In the genomic region with DNA sequence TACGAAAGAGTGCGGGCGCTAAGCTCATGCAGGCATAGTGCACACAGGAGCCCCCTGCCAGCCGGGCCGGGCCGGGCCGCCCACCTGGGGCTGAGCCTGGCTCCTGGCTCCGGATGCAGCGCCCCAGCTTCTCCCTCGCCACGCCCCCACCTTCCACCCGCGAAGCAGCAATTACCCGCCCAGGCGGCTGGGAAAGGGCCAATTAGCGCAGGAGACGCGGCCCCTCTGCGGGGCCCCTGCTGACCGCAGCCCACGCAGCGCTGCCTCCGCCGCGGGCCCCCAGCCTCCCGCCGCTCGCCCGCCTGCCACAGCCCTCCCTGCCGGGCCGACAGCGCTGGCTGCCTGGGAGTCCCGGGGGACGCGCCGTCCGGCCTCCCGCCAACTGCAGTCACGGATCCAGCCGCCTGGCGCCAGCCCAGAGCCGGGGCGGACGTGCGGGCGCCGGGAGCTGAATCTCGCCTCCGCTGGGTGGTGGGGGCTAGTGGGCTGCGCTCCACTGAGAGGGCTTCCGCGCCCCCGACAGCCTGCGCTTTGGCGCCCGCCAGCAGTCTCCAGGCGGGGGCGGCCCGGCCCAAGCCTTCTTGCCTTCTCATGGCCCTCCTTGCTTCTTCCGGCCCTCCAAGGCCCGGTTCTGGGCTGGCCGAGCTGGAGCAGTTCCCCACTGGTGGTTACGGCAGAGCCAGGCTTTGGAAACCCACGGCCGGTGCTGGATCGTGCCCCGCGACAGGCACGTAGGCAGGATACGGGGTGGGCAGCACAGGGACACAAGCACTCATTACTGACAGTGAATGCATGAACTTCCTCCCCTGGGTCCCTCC, we compare ENCODE assay signal across 8 cellular contexts. TPM values are rescaled to one million over a fixed set of nuclear protein-coding genes. Genes with fewer than 3 reads are reported as not detected.
DNase-seq lines count a peak whose midpoint lies in the region; FAIRE-seq and TF ChIP-seq lines count a peak whose summit lies in the region.

No MANE protein-coding gene starts in this region.

- no peaks in the 10 kb centered on the region for H3K36me3 ChIP-seq in CD8-positive, alpha-beta memory T cell (ENCODE audit: insufficient read depth, low read length)
- no peaks in the 10 kb centered on the region for H3K36me3 ChIP-seq in neural progenitor cell

- H3K9me3 ChIP-seq in CD8-positive, alpha-beta memory T cell (ENCODE audit: low read length): no peaks in the 10 kb centered on the region
- no peaks in the 10 kb centered on the region for H3K9me3 ChIP-seq in H9 (ENCODE audit: control insufficient read depth, low read depth, low read length)
- H3K9me3 ChIP-seq in neural progenitor cell (ENCODE audit: low read depth): no peaks in the 10 kb centered on the region

- H3K9ac ChIP-seq in H9 (ENCODE audit: extremely low read depth, insufficient read length, low read length) (no peak overlapping the region), neural progenitor cell (no peak overlapping the region)

- POLR2A ChIA-PET in CD8-positive, alpha-beta memory T cell (lab: Charles Lee): interaction anchor here (0.5 to 3.1 kb wide), 7 partner anchors 12 to 147 kb away, joined by 3 to 10 read pairs (median 7); partner anchors contain the start of genes CBFB, FBXL8 and TRADD

- CTCF ChIA-PET in CD8-positive, alpha-beta memory T cell (lab: Charles Lee): interaction anchor here (1.1 to 9.7 kb wide), 7 partner anchors 16 to 402 kb away, joined by 3 to 123 read pairs (median 5); partner anchors contain the start of genes FBXL8, TRADD and ZDHHC1

- H2BK20ac ChIP-seq in H9 (ENCODE audit: low read depth, low read length, poor library complexity, severe bottlenecking): no peak overlapping the region

- H2AK5ac ChIP-seq in H9 (ENCODE audit: insufficient read length, low read length): no peak overlapping the region

- H4K5ac ChIP-seq in H9 (ENCODE audit: insufficient read length, low read depth, low read length): no peak overlapping the region

- no peaks in the 10 kb centered on the region for H3K27me3 ChIP-seq in CD8-positive, alpha-beta memory T cell (ENCODE audit: insufficient read depth, low read length, poor library complexity, severe bottlenecking)
- peaks cover 16% of the 10 kb centered on the region; the same call in 1 of the 2 replicates for H3K27me3 ChIP-seq in H9 (ENCODE audit: insufficient read depth, low read length)
- H3K27me3 ChIP-seq in neural progenitor cell: peaks cover 58% of the 10 kb centered on the region

- no peak overlapping the region for H3K23ac ChIP-seq in H9 (ENCODE audit: insufficient read length, low read depth, low read length)

- H4K8ac ChIP-seq in H9 (replicated peaks; ENCODE audit: insufficient read length, low read depth, low read length): no peak overlapping the region

- peaks cover 2 to 10% (median 6%) of the 10 kb centered on the region in 3 donors for H3K4me1 Mint-ChIP-seq in CD8-positive, alpha-beta memory T cell
- peaks cover 3 to 12% of the 10 kb centered on the region in 2 experiments; a peak in 2 of 4 replicates for H3K4me1 Mint-ChIP-seq in H9
- H3K4me1 Mint-ChIP-seq in neural progenitor cell: peaks cover 4% of the 10 kb centered on the region

- no peak overlapping the region for H3T11ph ChIP-seq in H9 (ENCODE audit: low read length)

- H3K18ac ChIP-seq in H9 (ENCODE audit: insufficient read length, low read depth, low read length): no peak overlapping the region

- no peaks in the 10 kb centered on the region for H3K9me3 Mint-ChIP-seq in CD8-positive, alpha-beta memory T cell
- no peaks in the 10 kb centered on the region for H3K9me3 Mint-ChIP-seq in H9
- no peaks in the 10 kb centered on the region for H3K9me3 Mint-ChIP-seq in neural progenitor cell

- H3K36me3 Mint-ChIP-seq in CD8-positive, alpha-beta memory T cell: no peaks in the 10 kb centered on the region
- no peaks in the 10 kb centered on the region for H3K36me3 Mint-ChIP-seq in H9 (ENCODE audit: insufficient read depth in 1 of 3, low read depth in 3 of 3)
- no peaks in the 10 kb centered on the region for H3K36me3 Mint-ChIP-seq in neural progenitor cell

- H3K4me2 ChIP-seq in H9 (ENCODE audit: insufficient read depth, insufficient read length, low read length) (peak overlapping the region; percentile 49), neural progenitor cell (peak overlapping the region; percentile 85)

- H3K79me2 ChIP-seq in H9 (ENCODE audit: insufficient read depth, low read length) (no peaks in the 10 kb centered on the region), neural progenitor cell (ENCODE audit: low read depth) (no peaks in the 10 kb centered on the region)

- no peak overlapping the region for H4K91ac ChIP-seq in H9 (ENCODE audit: insufficient read length, low read depth, low read length)

- no peak overlapping the region for H2BK120ac ChIP-seq in H9 (ENCODE audit: low read depth, low read length, poor library complexity, severe bottlenecking)

- peak overlapping the region; percentile 77 to 87 (median 79) for H3K4me3 Mint-ChIP-seq in CD8-positive, alpha-beta memory T cell
- H3K4me3 Mint-ChIP-seq in H9 (peak overlapping the region; percentile 57 to 79), neural progenitor cell (peak overlapping the region; percentile 82)

- FAIRE-seq in frontal cortex (lab: Jason Lieb, UNC): no peak

- H2AFZ ChIP-seq in H9 (ENCODE audit: low read length) (no peak overlapping the region), neural progenitor cell (replicated peaks) (peak overlapping the region; percentile 85)

- H3K27me3 Mint-ChIP-seq in CD8-positive, alpha-beta memory T cell: peaks cover 0 to 8% of the 10 kb centered on the region in 2 donors
- peaks cover 46% of the 10 kb centered on the region for H3K27me3 Mint-ChIP-seq in H9 (ENCODE audit: low read depth)
- peaks cover 39% of the 10 kb centered on the region for H3K27me3 Mint-ChIP-seq in neural progenitor cell (ENCODE audit: insufficient read depth, low read depth)

- peak overlapping the region in 1 of 8 donors; percentile 50 for H3K27ac Mint-ChIP-seq in CD8-positive, alpha-beta memory T cell
- H3K27ac Mint-ChIP-seq in H9: no peak overlapping the region
- H3K27ac Mint-ChIP-seq in neural progenitor cell: no peak overlapping the region

- H3K14ac ChIP-seq in H9 (ENCODE audit: insufficient read depth, low read length): no peak overlapping the region

- peak overlapping the region; percentile 53 for H3K4me3 ChIP-seq in CD8-positive, alpha-beta memory T cell (ENCODE audit: low read length)
- H3K4me3 ChIP-seq in neural progenitor cell: peak overlapping the region; percentile 46

- TF ChIP-seq CTCF in H9 (conservative IDR thresholded peaks at IDR 0.05) (peak; percentile 35; the same call in 2 of the 3 replicates), neural progenitor cell (IDR thresholded peaks at IDR 0.05) (peak; percentile 35)

- no peak overlapping the region for H2BK12ac ChIP-seq in H9 (ENCODE audit: insufficient read length, low read depth, low read length)

- no peak overlapping the region for H2BK15ac ChIP-seq in H9 (ENCODE audit: low read depth, low read length)

- H3K79me1 ChIP-seq in H9 (ENCODE audit: insufficient read depth, low read depth, low read length, poor library complexity, severe bottlenecking): no peaks in the 10 kb centered on the region

- DNase-seq in CD8-positive, alpha-beta memory T cell: peak; percentile 56 to 80 (median 69)
- peak; percentile 53 for DNase-seq in H9
- peak; percentile 68 for DNase-seq in OCI-M1 (lab: John Stamatoyannopoulos, UW)
- DNase-seq in activated effector memory CD4-positive, alpha-beta T cell treated with anti-CD3 and anti-CD28 coated beads, Interleukin-2, amount 50 U/mL, for 16 hours: peak; percentile 91
- DNase-seq in frontal cortex (ENCODE audit: low spot score in 2 of 2): peak; percentile 77 to 78
- peak; percentile 86 for DNase-seq in neural progenitor cell (ENCODE audit: low spot score)
- DNase-seq in stromal cell of bone marrow (ENCODE audit: low read depth): peak; percentile 36
- DNase-seq in RKO (ENCODE audit: low spot score): no peak

- no peak overlapping the region for H3K4ac ChIP-seq in H9 (ENCODE audit: low read depth, low read length)

- H3F3A ChIP-seq in neural progenitor cell (ENCODE audit: low read depth): peaks cover 12% of the 10 kb centered on the region

- H3K23me2 ChIP-seq in H9 (ENCODE audit: insufficient read length, low read depth, low read length, poor library complexity, severe bottlenecking): peaks cover 6% of the 10 kb centered on the region

- H2BK5ac ChIP-seq in H9 (ENCODE audit: insufficient read length, low read length): no peak overlapping the region

- peaks cover 16% of the 10 kb centered on the region for H3K4me1 ChIP-seq in CD8-positive, alpha-beta memory T cell (ENCODE audit: insufficient read depth, low read length)
- H3K4me1 ChIP-seq in H9 (ENCODE audit: insufficient read depth, low read length) (no peaks in the 10 kb centered on the region), neural progenitor cell (peaks cover 5% of the 10 kb centered on the region)

- WGBS in H9 (ENCODE audit: extremely low coverage, insufficient read length, low lambda C conversion rate): no CpG with 5 or more reads among the region's 70 CpGs

- no peak overlapping the region for H3K56ac ChIP-seq in H9 (ENCODE audit: insufficient read length, low read depth, low read length)

- H4K20me1 ChIP-seq in H9 (ENCODE audit: control insufficient read depth, insufficient read depth, insufficient read length) (no peaks in the 10 kb centered on the region), neural progenitor cell (ENCODE audit: low read depth) (no peaks in the 10 kb centered on the region)

- H3K27ac ChIP-seq in CD8-positive, alpha-beta memory T cell (ENCODE audit: low read depth, low read length): no peak overlapping the region
- no peak overlapping the region for H3K27ac ChIP-seq in H9 (ENCODE audit: insufficient read length, low read depth, low read length)
- no peak overlapping the region for H3K27ac ChIP-seq in neural progenitor cell

RNA-seq across cellular contexts. Expression of gene CBFB, which starts 14.9 kb away (rescaled TPM):
- 100 to 1,000 TPM; 132 to 141 TPM for total RNA-seq in CD8-positive, alpha-beta memory T cell
- polyA plus RNA-seq in CD8-positive, alpha-beta memory T cell: 100 TPM
- total RNA-seq in H9 (2021) (76.3 and 84.3 TPM in 2 replicates), frontal cortex (55.0 TPM), neural progenitor cell (ENCODE audit: low replicate concordance) (64.7 and 95.5 TPM in 2 replicates)

RNA-seq across cellular contexts. Expression of gene CES4A, which starts 25.6 kb away (rescaled TPM):
- total RNA-seq in CD8-positive, alpha-beta memory T cell: 1 to 10 TPM; 4.2 to 5.1 TPM
- polyA plus RNA-seq in CD8-positive, alpha-beta memory T cell: 1.7 TPM
- total RNA-seq in H9 (2021) (1.8 and 1.9 TPM in 2 replicates), frontal cortex (9.0 TPM), neural progenitor cell (ENCODE audit: low replicate concordance) (0.22 and 1.8 TPM in 2 replicates)

RNA-seq across cellular contexts. Expression of gene CES3, which starts 53.0 kb away (rescaled TPM):
- total RNA-seq in CD8-positive, alpha-beta memory T cell: under 1 TPM; 0.16 to 0.24 TPM
- polyA plus RNA-seq in CD8-positive, alpha-beta memory T cell: not detected
- total RNA-seq in H9 (2021): 3.4 and 3.7 TPM in 2 replicates
- under 0.01 TPM for total RNA-seq in frontal cortex
- 5.7 and 13.4 TPM in 2 replicates for total RNA-seq in neural progenitor cell (ENCODE audit: low replicate concordance)
